8 cellular contexts compared by ENCODE assay signal in genomic region chr20:6178537-6178936, GRCh38. TPM values are rescaled to one million over a fixed set of nuclear protein-coding genes. Genes with fewer than 3 reads are reported as not detected.
DNase-seq lines count a peak whose midpoint lies in the region; ATAC-seq, FAIRE-seq and TF ChIP-seq lines count a peak whose summit lies in the region.

No MANE protein-coding gene starts in this region.

- no peaks in the 10 kb centered on the region for H3K27me3 Mint-ChIP-seq in MCF 10A (ENCODE audit: insufficient read depth, unreplicated experiment)

- peak; percentile 50 for DNase-seq in MCF 10A (ENCODE audit: unreplicated experiment)
- DNase-seq in breast epithelium (ENCODE audit: low spot score in 2 of 2): no peak
- peak; percentile 69 for DNase-seq in NCI-H526 treated with DMSO at 0.1 percent for 48 hours (lab: John Stamatoyannopoulos, UW)
- peak; percentile 67 for DNase-seq in endothelial cell of umbilical vein (ENCODE audit: low read depth, low spot score)
- no peak for DNase-seq in stomach
- DNase-seq in GF-D8 (lab: John Stamatoyannopoulos, UW): no peak

- no peak overlapping the region for H3K27ac Mint-ChIP-seq in MCF 10A (ENCODE audit: low read depth, unreplicated experiment)

- CTCF ChIA-PET in MCF 10A (lab: Yijun Ruan, JAX) (interaction anchor here (0.6 to 2.0 kb wide), 9 partner anchors 8 to 1107 kb away, joined by 3 to 13 read pairs (median 3); no protein-coding TSS in a partner anchor), endothelial cell of umbilical vein (lab: Charles Lee) (no interaction called here)

- no peaks in the 10 kb centered on the region for H3K9me3 ChIP-seq in breast epithelium
- no peaks in the 10 kb centered on the region for H3K9me3 ChIP-seq in endothelial cell of umbilical vein (replicated peaks; ENCODE audit: control insufficient read depth, insufficient read depth, low read length)
- H3K9me3 ChIP-seq in stomach: no peaks in the 10 kb centered on the region

- no peak overlapping the region for H3K9ac ChIP-seq in endothelial cell of umbilical vein (replicated peaks; ENCODE audit: extremely low read depth, insufficient read depth, low read length)

- no peak overlapping the region for H3K27ac ChIP-seq in breast epithelium
- no peak overlapping the region for H3K27ac ChIP-seq in endothelial cell of umbilical vein (ENCODE audit: insufficient read depth, low read depth, low read length)
- no peak overlapping the region for H3K27ac ChIP-seq in stomach

- H3K4me3 Mint-ChIP-seq in MCF 10A (ENCODE audit: unreplicated experiment): no peak overlapping the region

- no peak overlapping the region for H3K4me3 ChIP-seq in breast epithelium
- no peak overlapping the region for H3K4me3 ChIP-seq in endothelial cell of umbilical vein (replicated peaks in 1 of 3; ENCODE audit: insufficient read depth in 1 of 3, low read depth in 1 of 3, low read length in 3 of 3)
- H3K4me3 ChIP-seq in stomach: no peak overlapping the region

- H3K4me2 ChIP-seq in endothelial cell of umbilical vein (ENCODE audit: insufficient read depth, low read length): no peak overlapping the region

- H3K27me3 ChIP-seq in breast epithelium: no peaks in the 10 kb centered on the region
- H3K27me3 ChIP-seq in endothelial cell of umbilical vein (ENCODE audit: control insufficient read depth in 2 of 2, insufficient read depth in 2 of 2, low read length in 2 of 2): peaks cover 0 to 2% of the 10 kb centered on the region in 2 experiments
- H3K27me3 ChIP-seq in stomach: no peaks in the 10 kb centered on the region

- TF ChIP-seq CTCF in MCF 10A (IDR thresholded peaks at IDR 0.05; ENCODE audit: unreplicated experiment) (peak; percentile 45), breast epithelium (IDR thresholded peaks at IDR 0.05) (peak in 1 of 3 donors; percentile 17), endothelial cell of umbilical vein (IDR thresholded peaks at IDR 0.05; ENCODE audit: extremely low read depth in 1 of 2, insufficient read depth in 1 of 2, low read depth in 1 of 2, low read length in 2 of 2) (peak; percentile 29 to 36), stomach (IDR thresholded peaks at IDR 0.05) (peak in 4 of 7 experiments; percentile 17 to 22 (median 18))

- intact Hi-C loops in MCF 10A (cut with micrococcal nuclease) (loop anchor here (1.0 to 10.0 kb wide), 6 partner anchors 404 to 1749 kb away; partner anchors contain the start of gene BMP2), breast epithelium (cut with DNase I; ENCODE audit: low total_unique reads) (no loop called here), endothelial cell of umbilical vein (cut with micrococcal nuclease) (loop anchor here (1.0 to 10.0 kb wide), 7 partner anchors 450 to 1748 kb away; partner anchors contain the start of gene BMP2), stomach (cut with DNase I; ENCODE audit: low total_unique reads) (no loop called here)

- no peaks in the 10 kb centered on the region for H3K36me3 ChIP-seq in breast epithelium
- no peaks in the 10 kb centered on the region for H3K36me3 ChIP-seq in endothelial cell of umbilical vein (ENCODE audit: control insufficient read depth in 2 of 2, extremely low read depth in 1 of 2, insufficient read depth in 2 of 2, low read length in 2 of 2)
- H3K36me3 ChIP-seq in stomach: no peaks in the 10 kb centered on the region

- H2AFZ ChIP-seq in endothelial cell of umbilical vein (ENCODE audit: low read depth, low read length): no peak overlapping the region

- no peaks in the 10 kb centered on the region for H3K79me2 ChIP-seq in endothelial cell of umbilical vein (ENCODE audit: control insufficient read depth, insufficient read depth, low read length)

- no peaks in the 10 kb centered on the region for H3K36me3 Mint-ChIP-seq in MCF 10A (ENCODE audit: insufficient read depth, unreplicated experiment)

- no peaks in the 10 kb centered on the region for H4K20me1 ChIP-seq in endothelial cell of umbilical vein (replicated peaks; ENCODE audit: control insufficient read depth, extremely low read depth, insufficient read depth, low read length)

- ATAC-seq in HG02759 (IDR thresholded peaks at IDR 0.05; ENCODE audit: unreplicated experiment): no peak
- no peak for ATAC-seq in GM21515 (IDR thresholded peaks at IDR 0.05; ENCODE audit: unreplicated experiment)

- TF ChIP-seq EP300 in stomach (IDR thresholded peaks at IDR 0.05): no peak

- FAIRE-seq in endothelial cell of umbilical vein (lab: Jason Lieb, UNC): peak; percentile 73

- H3K4me1 ChIP-seq in breast epithelium: no peaks in the 10 kb centered on the region
- no peaks in the 10 kb centered on the region for H3K4me1 ChIP-seq in endothelial cell of umbilical vein (ENCODE audit: control insufficient read depth, extremely low read depth, insufficient read depth, low read length)
- no peaks in the 10 kb centered on the region for H3K4me1 ChIP-seq in stomach

- BruUV-seq in MCF 10A (replicated peaks; lab: Mats Ljungman, UMichigan): no TSS peak
- no TSS peak for BruUV-seq in endothelial cell of umbilical vein (replicated peaks; lab: Mats Ljungman, UMichigan)

- dilution Hi-C loops in endothelial cell of umbilical vein (cut with MboI; ENCODE audit: extremely low pct_ligation_motif_present, low sequenced_read_pairs): no loop called here

- H3K9me1 ChIP-seq in endothelial cell of umbilical vein (replicated peaks; ENCODE audit: control insufficient read depth, extremely low read depth, insufficient read depth, low read length): no peaks in the 10 kb centered on the region

- H3K9me3 Mint-ChIP-seq in MCF 10A (ENCODE audit: unreplicated experiment): no peaks in the 10 kb centered on the region

- 1 to 5% (median 1%) methylated on average over 3 of the region's 3 CpGs for WGBS in stomach, 5 donors

- H3K4me1 Mint-ChIP-seq in MCF 10A (ENCODE audit: insufficient read depth, unreplicated experiment): no peaks in the 10 kb centered on the region

- TF ChIP-seq POLR2A in breast epithelium (IDR thresholded peaks at IDR 0.05) (no peak), endothelial cell of umbilical vein (IDR thresholded peaks at IDR 0.05; ENCODE audit: low read depth, low read length) (no peak), stomach (IDR thresholded peaks at IDR 0.05) (no peak)

- POLR2A ChIA-PET in MCF 10A (lab: Yijun Ruan, JAX) (no interaction called here), endothelial cell of umbilical vein (lab: Charles Lee) (no interaction called here)

TF ChIP-seq in endothelial cell of umbilical vein, 7 proteins besides CTCF, POLR2A, EP300 and RAD21:
- TF ChIP-seq EZH2 (IDR thresholded peaks at IDR 0.05; ENCODE audit: borderline replicate concordance, low read depth, low read length, severe bottlenecking) (no peak), JUN (IDR thresholded peaks at IDR 0.05; ENCODE audit: borderline replicate concordance, insufficient read depth, insufficient read length, low read depth) (no peak), MAX (IDR thresholded peaks at IDR 0.05; ENCODE audit: insufficient read depth, insufficient read length) (no peak), FOS (IDR thresholded peaks at IDR 0.05; ENCODE audit: borderline replicate concordance, insufficient read depth, low read length) (no peak), GATA2 (IDR thresholded peaks at IDR 0.05; ENCODE audit: insufficient read depth, insufficient read length, low read depth, low read length) (no peak), MYC (IDR thresholded peaks at IDR 0.05; ENCODE audit: low read depth, low read length) (no peak), POLR2AphosphoS5 (IDR thresholded peaks at IDR 0.05; ENCODE audit: insufficient read depth, low read depth, low read length) (no peak)

RNA-seq across cellular contexts. Expression of gene FERMT1, which starts 55.7 kb away (rescaled TPM):
- total RNA-seq in MCF 10A (2022): 25.5 and 43.1 TPM in 2 replicates
- total RNA-seq in breast epithelium: 1 to 10 TPM in 1 of 3 donors, under 1 TPM in 2; under 0.01 to 2.0 (median 0.98) TPM
- 0.42 and 1.5 TPM in 2 replicates for total RNA-seq in endothelial cell of umbilical vein
- 0.11 TPM in 2 replicates for polyA plus RNA-seq in endothelial cell of umbilical vein
- polyA plus RNA-seq in endothelial cell of umbilical vein (2011; cell fraction: cytosol; rRNA removed): 0.20 and 0.27 TPM in 2 replicates
- 0.14 and 0.25 TPM in 2 replicates for polyA plus RNA-seq in endothelial cell of umbilical vein (2011; cell fraction: nucleus; rRNA removed)
- polyA plus RNA-seq in endothelial cell of umbilical vein (2012): 3.1 and 3.5 TPM in 2 replicates
- 0.24 and 0.34 TPM in 2 replicates for polyA minus RNA-seq in endothelial cell of umbilical vein
- 11.9 TPM for polyA minus RNA-seq in endothelial cell of umbilical vein (2011; cell fraction: cytosol; rRNA and poly(A)+ RNA removed)
- polyA minus RNA-seq in endothelial cell of umbilical vein (2011; cell fraction: nucleus; rRNA and poly(A)+ RNA removed): 0.34 TPM in 1 of 2 replicates, not detected in the other
- total RNA-seq in stomach: 10 to 100 TPM in 3 of 5 donors, under 1 TPM in 2; 0.45 to 14.5 (median 11.9) TPM
- 1 to 10 TPM; 2.7 to 8.2 (median 7.6) TPM for polyA plus RNA-seq in stomach

Comparison
In these comparisons a context has a peak if more than half of its experiments do, and no peak if none do; other contexts are left out.
1. DNase-seq: peak in MCF 10A (single experiment), NCI-H526 treated with DMSO at 0.1 percent for 48 hours (single experiment) and endothelial cell of umbilical vein (single experiment); none in breast epithelium (0 of 2), stomach (single experiment) and GF-D8 (single experiment).
2. intact Hi-C loops: an anchor here in MCF 10A (1.0 to 10.0 kb wide) and endothelial cell of umbilical vein (1.0 to 10.0 kb wide); none called in breast epithelium and stomach.